In the genomic region with DNA sequence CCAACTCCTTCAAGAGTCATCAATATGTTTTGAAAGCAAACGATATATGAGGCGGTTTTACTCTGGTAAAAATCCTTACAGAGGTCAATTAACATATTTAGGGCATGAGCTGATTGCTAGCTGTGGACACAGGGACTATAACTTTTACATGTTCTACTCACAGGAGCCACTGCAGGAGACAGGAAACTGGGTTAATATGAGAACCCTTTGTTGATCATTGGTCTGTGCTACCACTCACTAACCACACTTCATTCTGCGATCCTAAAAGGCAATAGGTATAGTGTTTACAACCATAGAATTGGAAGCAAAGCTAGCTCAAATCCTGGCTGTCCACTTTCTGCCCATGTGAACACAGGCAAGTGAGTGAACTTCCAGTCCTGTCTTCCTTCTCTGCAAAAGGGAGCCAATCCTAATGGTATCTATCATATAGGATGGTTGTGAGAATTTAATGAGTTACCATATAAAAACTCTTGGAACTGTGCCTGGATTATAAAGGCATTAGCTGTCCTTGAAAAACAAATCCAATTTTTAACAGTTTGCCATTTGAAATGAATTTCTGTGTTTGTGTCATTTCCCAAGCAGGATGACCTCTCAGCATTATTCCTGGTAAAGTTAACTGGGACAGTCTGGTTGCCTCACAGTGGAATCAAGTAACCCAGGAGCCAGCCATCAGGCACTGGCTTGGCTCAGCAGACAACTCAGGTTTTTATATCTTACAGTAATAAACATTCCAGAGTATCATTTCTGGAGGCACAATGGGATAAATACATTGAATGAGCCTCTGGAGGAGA, we compare ENCODE assay signal across 33 cellular contexts. TPM values are rescaled to one million over a fixed set of nuclear protein-coding genes. Genes with fewer than 3 reads are reported as not detected.
DNase-seq lines count a peak whose midpoint lies in the region; ATAC-seq and TF ChIP-seq lines count a peak whose summit lies in the region.
"Had no signal": no experiment of that assay in that cellular context is flagged by ENCODE, and none has a peak within 500 bp of the region (broad histone marks: within the 10 kb centered on the region; RNA-seq: fewer than 3 reads in every experiment).

No MANE protein-coding gene starts in this region.

- no peaks in the 10 kb centered on the region for H3K9me3 Mint-ChIP-seq in GM23338
- H3K9me3 Mint-ChIP-seq: activated T-helper 1 cell treated with anti-CD3 and anti-CD28 coated beads, Interleukin-12 subunit alpha, Interleukin-12 subunit beta, Interleukin-2, Interleukin-4 antibody, amounts not matched to agents 30 ng/mL and 10 ng/mL and 1 ng/mL, durations not matched to agents 14 hours and 24 hours and 36 hours had no signal

- H3K4me3 ChIP-seq in GM23338: no peak overlapping the region
- H3K4me3 ChIP-seq: BLaER1, GM12878, hepatocyte, right lobe of liver, upper lobe of left lung had no signal

- no peaks in the 10 kb centered on the region for H3F3A ChIP-seq in GM23338 (replicated peaks; ENCODE audit: low read depth)

- H4K20me1 ChIP-seq in GM23338 (replicated peaks; ENCODE audit: insufficient read depth): no peaks in the 10 kb centered on the region
- H4K20me1 ChIP-seq: BLaER1 had no signal

- no peaks in the 10 kb centered on the region for H3K27me3 ChIP-seq in GM23338 (ENCODE audit: insufficient read depth)
- H3K27me3 ChIP-seq: BLaER1, hepatocyte, right lobe of liver, upper lobe of left lung had no signal

- no peaks in the 10 kb centered on the region for H3K36me3 ChIP-seq in GM23338 (ENCODE audit: insufficient read depth)
- H3K36me3 ChIP-seq: BLaER1, right lobe of liver, upper lobe of left lung had no signal

- peak; percentile 68 for ATAC-seq in HG02981 (IDR thresholded peaks at IDR 0.05; ENCODE audit: unreplicated experiment)
- no peak for ATAC-seq in GM23338
- ATAC-seq: GM12878; HCT116; left lobe of liver; right lobe of liver; stimulated activated effector memory CD8-positive, alpha-beta T cell treated with anti-CD3 and anti-CD28 coated beads, Interleukin-12 subunit alpha, Interleukin-12 subunit beta, amount 100 ng/mL, for 72 hours had no signal

- H3K9me2 ChIP-seq in GM23338 (ENCODE audit: insufficient read depth): peaks cover 6% of the 10 kb centered on the region; the same call in 1 of the 2 replicates

- H3K4me2 ChIP-seq in GM23338: no peak overlapping the region
- H3K4me2 ChIP-seq: BLaER1, hepatocyte had no signal

- H3K4me3 Mint-ChIP-seq in GM23338: no peak overlapping the region
- H3K4me3 Mint-ChIP-seq: activated T-helper 1 cell treated with anti-CD3 and anti-CD28 coated beads, Interleukin-12 subunit alpha, Interleukin-12 subunit beta, Interleukin-2, Interleukin-4 antibody, amounts not matched to agents 30 ng/mL and 10 ng/mL and 1 ng/mL, durations not matched to agents 14 hours and 24 hours and 36 hours; stimulated activated effector memory CD8-positive, alpha-beta T cell treated with anti-CD3 and anti-CD28 coated beads, Interleukin-12 subunit alpha, Interleukin-12 subunit beta, amount 100 ng/mL, for 72 hours had no signal

- H3K4me1 ChIP-seq in GM23338 (ENCODE audit: insufficient read depth): no peaks in the 10 kb centered on the region
- H3K4me1 ChIP-seq: BLaER1, right lobe of liver, upper lobe of left lung had no signal

- no peaks in the 10 kb centered on the region for H3K36me3 Mint-ChIP-seq in GM23338 (ENCODE audit: low read depth)
- H3K36me3 Mint-ChIP-seq: stimulated activated effector memory CD8-positive, alpha-beta T cell treated with anti-CD3 and anti-CD28 coated beads, Interleukin-12 subunit alpha, Interleukin-12 subunit beta, amount 100 ng/mL, for 72 hours had no signal

- H3K27ac ChIP-seq in VCaP (peak overlapping the region; percentile 1; the same call in 1 of the 2 replicates), GM23338 (ENCODE audit: low read depth) (no peak overlapping the region)
- H3K27ac ChIP-seq: BLaER1, epithelial cell of prostate, hepatocyte, right lobe of liver, upper lobe of left lung had no signal

- no peaks in the 10 kb centered on the region for H3K79me2 ChIP-seq in GM23338 (replicated peaks; ENCODE audit: insufficient read depth)
- H3K79me2 ChIP-seq: hepatocyte had no signal

- no peak overlapping the region for H2AFZ ChIP-seq in GM23338
- H2AFZ ChIP-seq: hepatocyte had no signal

- no peaks in the 10 kb centered on the region for H3K27me3 Mint-ChIP-seq in GM23338 (ENCODE audit: insufficient read depth, low read depth, poor library complexity)

- no peaks in the 10 kb centered on the region for H3K4me1 Mint-ChIP-seq in GM23338
- H3K4me1 Mint-ChIP-seq: stimulated activated effector memory CD8-positive, alpha-beta T cell treated with anti-CD3 and anti-CD28 coated beads, Interleukin-12 subunit alpha, Interleukin-12 subunit beta, amount 100 ng/mL, for 72 hours had no signal

- H3K27ac Mint-ChIP-seq in GM23338: no peak overlapping the region
- H3K27ac Mint-ChIP-seq: activated T-helper 1 cell treated with anti-CD3 and anti-CD28 coated beads, Interleukin-12 subunit alpha, Interleukin-12 subunit beta, Interleukin-2, Interleukin-4 antibody, amounts not matched to agents 30 ng/mL and 10 ng/mL and 1 ng/mL, durations not matched to agents 14 hours and 24 hours and 36 hours; stimulated activated effector memory CD8-positive, alpha-beta T cell treated with anti-CD3 and anti-CD28 coated beads, Interleukin-12 subunit alpha, Interleukin-12 subunit beta, amount 100 ng/mL, for 72 hours had no signal

- TF ChIP-seq CTCF in VCaP (conservative IDR thresholded peaks at IDR 0.05): no peak
- no peak for TF ChIP-seq CTCF in GM23338 (conservative IDR thresholded peaks at IDR 0.05; ENCODE audit: low read depth in 2 of 2)

- DNase-seq in GM04504 (ENCODE audit: low read depth) (peak; percentile 18), renal cortical epithelial cell (ENCODE audit: low read depth) (peak; percentile 34), Kasumi-1 (lab: John Stamatoyannopoulos, UW) (no peak), GM23338 (ENCODE audit: low spot score) (no peak)
- DNase-seq in stimulated activated naive CD4-positive, alpha-beta T cell (lab: John Stamatoyannopoulos, UW): no peak
- DNase-seq: activated CD4-positive, alpha-beta T cell treated with anti-CD3 and anti-CD28 coated beads, Interleukin-2, amount 50 U/mL, for 48 hours; activated CD8-positive, alpha-beta memory T cell treated with anti-CD3 and anti-CD28 coated beads, Interleukin-2, amount 50 U/mL, for 4 hours; activated naive CD4-positive, alpha-beta T cell treated with anti-CD3 and anti-CD28 coated beads, Interleukin-2, amount 50 U/mL, for 16 hours; amniotic stem cell; COR-L47; DMS79 treated with DMSO at 0.1 percent for 48 hours; foreskin melanocyte; mesendoderm; NCI-H1105; NCI-H2029; NCI-H345; NCI-H748 treated with DMSO at 0.1 percent for 48 hours; right lobe of liver; stimulated activated CD4-positive, alpha-beta T cell treated with anti-CD3 and anti-CD28 coated beads, Interleukin-12 subunit alpha, Interleukin-12 subunit beta, amount 100 ng/mL, for 4 hours; stimulated activated CD4-positive, alpha-beta T cell treated with anti-CD3 and anti-CD28 coated beads, Interleukin-4, amount 100 ng/mL, for 1 hour; substantia nigra; T-helper 1 cell; upper lobe of left lung had no signal

TF ChIP-seq in GM23338, 12 proteins besides CTCF, POLR2A, EP300 and RAD21 (continues in another document):
- TF ChIP-seq CREB1 (CRISPR knock-in tag; IDR thresholded peaks at IDR 0.05; ENCODE audit: low read depth) (no peak), ZNF114 (CRISPR knock-in tag; IDR thresholded peaks at IDR 0.05) (no peak), ZNF331 (CRISPR knock-in tag; IDR thresholded peaks at IDR 0.05; ENCODE audit: low read depth) (no peak)
- TF ChIP-seq, protein P1, sequence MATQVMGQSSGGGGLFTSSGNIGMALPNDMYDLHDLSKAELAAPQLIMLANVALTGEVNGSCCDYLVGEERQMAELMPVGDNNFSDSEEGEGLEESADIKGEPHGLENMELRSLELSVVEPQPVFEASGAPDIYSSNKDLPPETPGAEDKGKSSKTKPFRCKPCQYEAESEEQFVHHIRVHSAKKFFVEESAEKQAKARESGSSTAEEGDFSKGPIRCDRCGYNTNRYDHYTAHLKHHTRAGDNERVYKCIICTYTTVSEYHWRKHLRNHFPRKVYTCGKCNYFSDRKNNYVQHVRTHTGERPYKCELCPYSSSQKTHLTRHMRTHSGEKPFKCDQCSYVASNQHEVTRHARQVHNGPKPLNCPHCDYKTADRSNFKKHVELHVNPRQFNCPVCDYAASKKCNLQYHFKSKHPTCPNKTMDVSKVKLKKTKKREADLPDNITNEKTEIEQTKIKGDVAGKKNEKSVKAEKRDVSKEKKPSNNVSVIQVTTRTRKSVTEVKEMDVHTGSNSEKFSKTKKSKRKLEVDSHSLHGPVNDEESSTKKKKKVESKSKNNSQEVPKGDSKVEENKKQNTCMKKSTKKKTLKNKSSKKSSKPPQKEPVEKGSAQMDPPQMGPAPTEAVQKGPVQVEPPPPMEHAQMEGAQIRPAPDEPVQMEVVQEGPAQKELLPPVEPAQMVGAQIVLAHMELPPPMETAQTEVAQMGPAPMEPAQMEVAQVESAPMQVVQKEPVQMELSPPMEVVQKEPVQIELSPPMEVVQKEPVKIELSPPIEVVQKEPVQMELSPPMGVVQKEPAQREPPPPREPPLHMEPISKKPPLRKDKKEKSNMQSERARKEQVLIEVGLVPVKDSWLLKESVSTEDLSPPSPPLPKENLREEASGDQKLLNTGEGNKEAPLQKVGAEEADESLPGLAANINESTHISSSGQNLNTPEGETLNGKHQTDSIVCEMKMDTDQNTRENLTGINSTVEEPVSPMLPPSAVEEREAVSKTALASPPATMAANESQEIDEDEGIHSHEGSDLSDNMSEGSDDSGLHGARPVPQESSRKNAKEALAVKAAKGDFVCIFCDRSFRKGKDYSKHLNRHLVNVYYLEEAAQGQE (IDR thresholded peaks at IDR 0.05; ENCODE audit: unreplicated experiment): no peak

RNA-seq across cellular contexts. Expression of gene RAP2A, which starts 29.9 kb away (rescaled TPM):
- 32.1 and 38.2 TPM in 2 replicates for total RNA-seq in renal cortical epithelial cell
- total RNA-seq in GM23338 (2014; rRNA removed; shearing (Covaris generic)): 35.3 and 36.4 TPM in 2 replicates
- polyA plus RNA-seq in GM23338 (2016; fragmentation: Nextera tagmentation; extraction: Ambion mirVana): 10.4 and 11.3 TPM in 2 replicates

Comparison
In these comparisons a context has a peak if more than half of its experiments do, and no peak if none do; other contexts are left out.
1. DNase-seq: peak in GM04504 (single experiment) and renal cortical epithelial cell (single experiment); none in Kasumi-1 (0 of 2), stimulated activated naive CD4-positive, alpha-beta T cell (0 of 6) and GM23338 (single experiment).